16 cellular contexts compared by ENCODE assay signal in the genomic region with DNA sequence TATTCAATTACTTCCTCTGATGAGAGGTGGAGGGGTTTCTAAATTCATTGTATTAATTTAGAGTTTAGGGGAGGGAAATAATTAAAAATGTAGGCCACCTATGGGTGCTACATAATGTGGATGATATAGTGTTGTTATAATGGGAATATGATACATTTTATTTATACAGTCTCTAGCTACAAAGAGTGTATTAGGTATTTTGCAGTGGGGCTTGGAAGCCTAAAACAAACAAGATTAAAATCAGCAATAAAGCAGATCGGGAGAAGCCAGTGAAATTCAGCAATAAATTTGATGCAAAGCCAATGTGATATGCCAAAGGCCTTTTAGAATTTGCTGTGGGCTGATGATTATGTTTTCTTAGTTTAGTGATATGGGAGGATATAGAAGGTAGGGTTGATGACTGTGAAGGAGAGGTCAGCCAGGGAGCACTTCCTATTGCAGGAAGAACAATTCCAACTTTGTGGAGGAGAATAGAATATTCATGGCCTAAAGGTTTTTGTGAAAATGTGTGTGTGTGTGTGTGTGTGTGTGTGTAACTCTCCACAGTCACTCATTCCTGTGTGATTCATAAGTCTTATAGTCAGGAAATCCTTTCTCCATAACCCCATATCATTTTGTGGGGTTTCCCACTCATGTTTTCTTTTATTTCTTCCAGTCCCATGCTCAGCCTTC. TPM values are rescaled to one million over a fixed set of nuclear protein-coding genes. Genes with fewer than 3 reads are reported as not detected.
A peak's percentile ranks its signal among the peaks of the same experiment; 100 is the strongest.
DNase-seq lines count a peak whose midpoint lies in the region; ATAC-seq and TF ChIP-seq lines count a peak whose summit lies in the region.
"Had no signal": no experiment of that assay in that cellular context is flagged by ENCODE, and none has a peak within 500 bp of the region (broad histone marks: within the 10 kb centered on the region; RNA-seq: fewer than 3 reads in every experiment).

No MANE protein-coding gene starts in this region.

- H3K4me3 ChIP-seq in LNCaP clone FGC (ENCODE audit: low read depth, low read length), result no peak overlapping the region

- DNase-seq in LNCaP clone FGC (ENCODE audit: low read depth), result peak; percentile 50
- DNase-seq in NCI-H748 treated with DMSO at 0.1 percent for 48 hours (lab: John Stamatoyannopoulos, UW), result peak; percentile 18
- DNase-seq in dermis microvascular lymphatic vessel endothelial cell (ENCODE audit: low read depth in 2 of 2), result peak; percentile 78 to 95
- DNase-seq in non-pigmented ciliary epithelial cell (ENCODE audit: low read depth), result peak; percentile 18
- DNase-seq in stimulated activated CD4-positive, alpha-beta T cell treated with anti-CD3 and anti-CD28 coated beads, Interleukin-2, amount 100 ng/mL, for 48 hours, result no peak
- DNase-seq in DMS114 treated with DMSO at 0.1 percent for 48 hours (lab: John Stamatoyannopoulos, UW; ENCODE audit: unreplicated experiment), result no peak
- DNase-seq in left ventricle myocardium superior, result no peak
- DNase-seq: activated CD8-positive, alpha-beta memory T cell treated with anti-CD3 and anti-CD28 coated beads, Interleukin-2, amount 10 ng/mL, durations not matched to agents 7 days and 5 days; activated effector memory CD4-positive, alpha-beta T cell treated with Interleukin-2 at 50 U/mL for 16 hours; amygdala; left cardiac atrium; NCI-H2171 treated with DMSO at 0.1 percent for 48 hours; SHP77; stimulated activated naive CD4-positive, alpha-beta T cell; T-helper 2 cell had no signal

- ATAC-seq in left ventricle myocardium superior (no peak), GM19395 (IDR thresholded peaks at IDR 0.05; ENCODE audit: unreplicated experiment) (no peak)
- ATAC-seq: activated CD8-positive, alpha-beta memory T cell treated with anti-CD3 and anti-CD28 coated beads, Interleukin-2, amount 10 ng/mL, durations not matched to agents 7 days and 5 days; left cardiac atrium had no signal

- no peak for TF ChIP-seq CTCF in LNCaP clone FGC (IDR thresholded peaks at IDR 0.05; ENCODE audit: control insufficient read depth, extremely low read depth, insufficient read depth)

- intact Hi-C loops in left ventricle myocardium superior (cut with micrococcal nuclease), result no loop called here

RNA-seq across cellular contexts. Expression of gene EXOC4, which starts 17.5 kb away (rescaled TPM):
- 96.9 and 127 TPM in 2 replicates for total RNA-seq in dermis microvascular lymphatic vessel endothelial cell
- 38.4 TPM for total RNA-seq in left ventricle myocardium superior

Comparison
In these comparisons a context has a peak if more than half of its experiments do, and no peak if none do; other contexts are left out.
1. DNase-seq: peak in LNCaP clone FGC (single experiment), NCI-H748 treated with DMSO at 0.1 percent for 48 hours (single experiment), dermis microvascular lymphatic vessel endothelial cell (2 of 2) and non-pigmented ciliary epithelial cell (single experiment); none in stimulated activated CD4-positive, alpha-beta T cell treated with anti-CD3 and anti-CD28 coated beads, Interleukin-2, amount 100 ng/mL, for 48 hours (0 of 2), DMS114 treated with DMSO at 0.1 percent for 48 hours (single experiment) and left ventricle myocardium superior (single experiment).